2 cellular contexts compared by ENCODE assay signal in genomic region chr1:158045639-158046038, GRCh38.
TF ChIP-seq lines count a peak whose summit lies in the region.

No MANE protein-coding gene starts in this region.

TF ChIP-seq in liver, 16 proteins besides CTCF, POLR2A, EP300 and RAD21:
- peak; percentile 58 for TF ChIP-seq NR2F2 (IDR thresholded peaks at IDR 0.05)
- no peak for TF ChIP-seq RXRA (IDR thresholded peaks at IDR 0.05)

TF ChIP-seq in HepG2, 621 proteins besides CTCF, POLR2A, EP300 and RAD21:
- TF ChIP-seq FLYWCH1 (CRISPR knock-in tag; IDR thresholded peaks at IDR 0.05) (no peak), HOXA3 (CRISPR knock-in tag; IDR thresholded peaks at IDR 0.05) (no peak), ZNF670 (CRISPR knock-in tag; IDR thresholded peaks at IDR 0.05; ENCODE audit: borderline replicate concordance) (no peak)
